8 cellular contexts compared by ENCODE assay signal in genomic region chr9:134403682-134404301, GRCh38.
A peak's percentile ranks its signal among the peaks of the same experiment; 100 is the strongest.
DNase-seq lines count a peak whose midpoint lies in the region; ATAC-seq and TF ChIP-seq lines count a peak whose summit lies in the region.

No MANE protein-coding gene starts in this region.

- H3K27me3 ChIP-seq in SK-N-SH (ENCODE audit: insufficient read depth) (no peaks in the 10 kb centered on the region), breast epithelium (no peaks in the 10 kb centered on the region), lung (ENCODE audit: control insufficient read depth, insufficient read depth) (no peaks in the 10 kb centered on the region), upper lobe of left lung (no peaks in the 10 kb centered on the region)

- H3K9me2 ChIP-seq in SK-N-SH: no peaks in the 10 kb centered on the region

- TF ChIP-seq RAD21 in SK-N-SH (IDR thresholded peaks at IDR 0.05; ENCODE audit: low read length): no peak

- no peak overlapping the region for H2AFZ ChIP-seq in SK-N-SH (ENCODE audit: low read depth)

- H3K27ac ChIP-seq in SK-N-SH (ENCODE audit: low read depth in 2 of 2, low read length in 1 of 2) (peak overlapping the region in 1 of 2 experiments; percentile 41; a peak in 1 of 4 replicates), breast epithelium (peak overlapping the region; percentile 14 to 71), lung (ENCODE audit: low read depth in 1 of 2, low read length in 1 of 2) (peak overlapping the region; percentile 68 to 69), upper lobe of left lung (peak overlapping the region; percentile 77 to 86 (median 80))

- TF ChIP-seq EP300 in SK-N-SH (IDR thresholded peaks at IDR 0.05; ENCODE audit: borderline replicate concordance in 1 of 2, low read depth in 1 of 2, low read length in 1 of 2) (no peak), upper lobe of left lung (IDR thresholded peaks at IDR 0.05) (no peak)

- TF ChIP-seq CTCF in SK-N-SH (IDR thresholded peaks at IDR 0.05) (no peak), breast epithelium (IDR thresholded peaks at IDR 0.05) (no peak), lung (IDR thresholded peaks at IDR 0.05; ENCODE audit: control extremely low read depth, extremely low read depth) (no peak), upper lobe of left lung (IDR thresholded peaks at IDR 0.05) (peak in 1 of 6 experiments; percentile 5)

- no peak overlapping the region for H3K9ac ChIP-seq in SK-N-SH

- no peak for TF ChIP-seq POLR2A in breast epithelium (IDR thresholded peaks at IDR 0.05)
- TF ChIP-seq POLR2A in upper lobe of left lung (IDR thresholded peaks at IDR 0.05): no peak

- H3K36me3 ChIP-seq in SK-N-SH (replicated peaks in 1 of 2; ENCODE audit: control insufficient read depth in 1 of 2, insufficient read depth in 2 of 2, low read length in 1 of 2) (no peaks in the 10 kb centered on the region), breast epithelium (no peaks in the 10 kb centered on the region), lung (ENCODE audit: control insufficient read depth in 2 of 2, insufficient read depth in 2 of 2, low read length in 2 of 2) (peaks cover 0 to 11% of the 10 kb centered on the region in 2 donors), upper lobe of left lung (peaks cover 0 to 9% (median 5%) of the 10 kb centered on the region in 4 donors)

- H3K4me2 ChIP-seq in SK-N-SH: no peak overlapping the region

- H3K4me3 ChIP-seq in SK-N-SH (ENCODE audit: low read depth in 2 of 2, low read length in 1 of 2): no peak overlapping the region
- no peak overlapping the region for H3K4me3 ChIP-seq in breast epithelium
- H3K4me3 ChIP-seq in lung: no peak overlapping the region
- H3K4me3 ChIP-seq in upper lobe of left lung: no peak overlapping the region

- 59% methylated on average over 6 of the region's 17 CpGs for whole genome bisulfite sequencing in SK-N-SH (ENCODE audit: low lambda C conversion rate)
- 8 to 21% methylated on average over 15 to 17 of the region's 17 CpGs for WGBS in lung, 2 donors
- 20 to 30% methylated on average over 4 to 17 of the region's 17 CpGs for WGBS in upper lobe of left lung, 2 donors

- peaks cover 27 to 42% of the 10 kb centered on the region in 2 experiments for H3K4me1 ChIP-seq in SK-N-SH (ENCODE audit: control insufficient read depth in 1 of 2, insufficient read depth in 2 of 2, low read depth in 1 of 2, low read length in 1 of 2)
- peaks cover 35 to 40% of the 10 kb centered on the region in 2 donors for H3K4me1 ChIP-seq in breast epithelium
- peaks cover 23 to 63% of the 10 kb centered on the region in 2 donors for H3K4me1 ChIP-seq in lung (ENCODE audit: control insufficient read depth in 2 of 2, insufficient read depth in 2 of 2, low read length in 2 of 2)
- H3K4me1 ChIP-seq in upper lobe of left lung: peaks cover 66 to 74% (median 70%) of the 10 kb centered on the region in 4 donors

- H3K79me2 ChIP-seq in SK-N-SH (ENCODE audit: insufficient read depth): peaks cover 27% of the 10 kb centered on the region; the same call in 1 of the 2 replicates

- DNase-seq in GM04503 (ENCODE audit: low read depth) (peak; percentile 79), SK-N-SH (no peak), breast epithelium (ENCODE audit: low spot score in 2 of 2) (peak in 1 of 2 donors; percentile 49), lung (ENCODE audit: low spot score) (peak; percentile 69), upper lobe of left lung (peak in 1 of 2 donors; percentile 83), NAMALWA (ENCODE audit: low spot score) (no peak), HCEC 1CT (no peak)

- intact Hi-C loops in breast epithelium (cut with DNase I; ENCODE audit: low total_unique reads): no loop called here

- CTCF ChIA-PET in SK-N-SH (lab: Yijun Ruan, JAX): interaction anchor here (1.2 to 1.6 kb wide), 2 partner anchors 46 to 233 kb away, joined by 5 to 6 read pairs; no protein-coding TSS in a partner anchor

- H3K9me3 ChIP-seq in SK-N-SH (no peaks in the 10 kb centered on the region), breast epithelium (no peaks in the 10 kb centered on the region), lung (ENCODE audit: control insufficient read depth in 2 of 2, insufficient read depth in 1 of 2, low read length in 1 of 2) (no peaks in the 10 kb centered on the region), upper lobe of left lung (no peaks in the 10 kb centered on the region)

- peaks cover 24% of the 10 kb centered on the region; the same call in 1 of the 2 replicates for H4K20me1 ChIP-seq in SK-N-SH (ENCODE audit: insufficient read depth)

- peaks cover 3% of the 10 kb centered on the region for H3F3A ChIP-seq in SK-N-SH (replicated peaks; ENCODE audit: insufficient read depth)

- POLR2A ChIA-PET in SK-N-SH (lab: Yijun Ruan, JAX): interaction anchor here (1.3 kb wide), 1 partner anchor 7 kb away, joined by 5 read pairs; no protein-coding TSS in a partner anchor

- ATAC-seq in lung (ENCODE audit: insufficient read depth, low FRiP score): no peak
- ATAC-seq in upper lobe of left lung (ENCODE audit: low FRiP score in 2 of 2): peak in 1 of 2 donors; percentile 34
- ATAC-seq in GM18517 (IDR thresholded peaks at IDR 0.05; ENCODE audit: unreplicated experiment): no peak

TF ChIP-seq in SK-N-SH, 30 proteins besides CTCF, POLR2A, EP300 and RAD21:
- TF ChIP-seq NFIC (IDR thresholded peaks at IDR 0.05; ENCODE audit: borderline replicate concordance) (peak; percentile 46; the same call in 1 of the 2 replicates), JUND (IDR thresholded peaks at IDR 0.05) (no peak)

Comparison
In these comparisons a context has a peak if more than half of its experiments do, and no peak if none do; other contexts are left out.
1. DNase-seq: peak in GM04503 (single experiment) and lung (single experiment); none in SK-N-SH (single experiment), NAMALWA (single experiment) and HCEC 1CT (single experiment).